19 cellular contexts compared by ENCODE assay signal in genomic region chr17:37438141-37438540, GRCh38. TPM values are rescaled to one million over a fixed set of nuclear protein-coding genes. Genes with fewer than 3 reads are reported as not detected.
A peak's percentile ranks its signal among the peaks of the same experiment; 100 is the strongest.
DNase-seq lines count a peak whose midpoint lies in the region; ATAC-seq, FAIRE-seq and TF ChIP-seq lines count a peak whose summit lies in the region.
"Had no signal": no experiment of that assay in that cellular context is flagged by ENCODE, and none has a peak within 500 bp of the region (broad histone marks: within the 10 kb centered on the region; RNA-seq: fewer than 3 reads in every experiment).

No MANE protein-coding gene starts in this region.

- no peaks in the 10 kb centered on the region for H3K27me3 Mint-ChIP-seq in mesothelial cell of epicardium (ENCODE audit: low read depth)
- H3K27me3 Mint-ChIP-seq: activated naive CD4-positive, alpha-beta T cell treated with anti-CD3 and anti-CD28 coated beads, Interleukin-2, amount 50 U/mL, for 24 hours; CD4-positive, CD25-positive, alpha-beta regulatory T cell; central memory CD8-positive, alpha-beta T cell; stimulated activated naive B cell treated with anti-CD40 and anti-IgM and Interleukin-4, amounts not matched to agents 10 μg/mL and 1 μg/mL and 100 μg/mL, for 72 hours had no signal

- peaks cover 11% of the 10 kb centered on the region for H3K36me3 ChIP-seq in bronchial epithelial cell (ENCODE audit: control insufficient read depth, insufficient read depth, low read length)

- H3K4me3 ChIP-seq in bronchial epithelial cell (ENCODE audit: low read depth, low read length), result no peak overlapping the region
- H3K4me3 ChIP-seq: GM23248, heart left ventricle, vagina had no signal

- H3K27me3 ChIP-seq in bronchial epithelial cell (ENCODE audit: control insufficient read depth, insufficient read depth, low read length), result no peaks in the 10 kb centered on the region
- H3K27me3 ChIP-seq: heart left ventricle, vagina had no signal

- H3K4me1 Mint-ChIP-seq in mesothelial cell of epicardium, result no peaks in the 10 kb centered on the region
- H3K4me1 Mint-ChIP-seq: activated naive CD4-positive, alpha-beta T cell treated with anti-CD3 and anti-CD28 coated beads, Interleukin-2, amount 50 U/mL, for 24 hours; central memory CD8-positive, alpha-beta T cell; natural killer cell had no signal

- no peaks in the 10 kb centered on the region for H3K9me3 Mint-ChIP-seq in mesothelial cell of epicardium
- H3K9me3 Mint-ChIP-seq: activated naive CD4-positive, alpha-beta T cell treated with anti-CD3 and anti-CD28 coated beads, Interleukin-2, amount 50 U/mL, for 24 hours; CD4-positive, CD25-positive, alpha-beta regulatory T cell; central memory CD8-positive, alpha-beta T cell; natural killer cell; stimulated activated naive B cell treated with anti-CD40 and anti-IgM and Interleukin-4, amounts not matched to agents 10 μg/mL and 1 μg/mL and 100 μg/mL, for 72 hours had no signal

- H3K27ac Mint-ChIP-seq in mesothelial cell of epicardium, result no peak overlapping the region
- H3K27ac Mint-ChIP-seq: activated naive CD4-positive, alpha-beta T cell treated with anti-CD3 and anti-CD28 coated beads, Interleukin-2, amount 50 U/mL, for 24 hours; CD4-positive, CD25-positive, alpha-beta regulatory T cell; natural killer cell; stimulated activated naive B cell treated with anti-CD40 and anti-IgM and Interleukin-4, amounts not matched to agents 10 μg/mL and 1 μg/mL and 100 μg/mL, for 72 hours had no signal

- peak; percentile 42 for TF ChIP-seq CTCF in D721Med (IDR thresholded peaks at IDR 0.05; ENCODE audit: insufficient read depth, missing control alignments)
- TF ChIP-seq CTCF in LNCAP (IDR thresholded peaks at IDR 0.05), result peak; percentile 29; the same call in 1 of the 2 replicates
- peak; percentile 33 for TF ChIP-seq CTCF in bronchial epithelial cell (IDR thresholded peaks at IDR 0.05; ENCODE audit: insufficient read depth, low read length, severe bottlenecking)
- TF ChIP-seq CTCF in mesothelial cell of epicardium (IDR thresholded peaks at IDR 0.05; ENCODE audit: unreplicated experiment), result peak; percentile 16

- DNase-seq in D721Med (ENCODE audit: insufficient read length, low spot score) (no peak), bronchial epithelial cell (ENCODE audit: low read depth) (peak; percentile 21), mesothelial cell of epicardium (ENCODE audit: low spot score in 2 of 2, unreplicated experiment in 2 of 2) (no peak), activated T-cell treated with anti-CD3 and anti-CD28 coated beads for 4 hours (no peak), NOMO-1 treated with DMSO at 0.1 percent for 48 hours (lab: John Stamatoyannopoulos, UW; ENCODE audit: unreplicated experiment) (no peak), NCI-H2171 (lab: John Stamatoyannopoulos, UW) (no peak)
- DNase-seq: CD4-positive, CD25-positive, alpha-beta regulatory T cell; GM23248; heart left ventricle; natural killer cell; right cardiac atrium; stimulated activated CD4-positive, alpha-beta T cell treated with anti-CD3 and anti-CD28 coated beads, Interleukin-4, amount 100 ng/mL, for 4 hours; stimulated activated naive B cell treated with anti-CD40 and anti-IgM and Interleukin-4, amounts not matched to agents 10 μg/mL and 1 μg/mL and 100 μg/mL, for 72 hours had no signal

- H3K4me3 Mint-ChIP-seq in mesothelial cell of epicardium, result no peak overlapping the region
- H3K4me3 Mint-ChIP-seq: activated naive CD4-positive, alpha-beta T cell treated with anti-CD3 and anti-CD28 coated beads, Interleukin-2, amount 50 U/mL, for 24 hours; CD4-positive, CD25-positive, alpha-beta regulatory T cell; central memory CD8-positive, alpha-beta T cell; natural killer cell; stimulated activated naive B cell treated with anti-CD40 and anti-IgM and Interleukin-4, amounts not matched to agents 10 μg/mL and 1 μg/mL and 100 μg/mL, for 72 hours had no signal

- ATAC-seq in GM18873 (IDR thresholded peaks at IDR 0.05; ENCODE audit: low FRiP score, unreplicated experiment), result no peak
- ATAC-seq: heart left ventricle; left lobe of liver; natural killer cell; right cardiac atrium; stimulated activated naive B cell treated with anti-CD40 and anti-IgM and Interleukin-4, amounts not matched to agents 10 μg/mL and 1 μg/mL and 100 μg/mL, for 72 hours had no signal

- peaks cover 37% of the 10 kb centered on the region for H3K36me3 Mint-ChIP-seq in mesothelial cell of epicardium
- H3K36me3 Mint-ChIP-seq: natural killer cell had no signal

- FAIRE-seq in D721Med (lab: Jason Lieb, UNC), result no peak
- no peak for FAIRE-seq in bronchial epithelial cell (lab: Jason Lieb, UNC)

RNA-seq across cellular contexts. Expression of gene TADA2A, which starts 31.5 kb away (rescaled TPM):
- total RNA-seq in bronchial epithelial cell (15.8 and 17.3 TPM in 2 replicates), mesothelial cell of epicardium (25.2 to 28.9 TPM (median 26.8 TPM) in 3 replicates)

RNA-seq across cellular contexts. Expression of gene ACACA, which starts 31.5 kb away (rescaled TPM):
- 44.8 and 59.5 TPM in 2 replicates for total RNA-seq in bronchial epithelial cell
- 124 to 132 TPM (median 127 TPM) in 3 replicates for total RNA-seq in mesothelial cell of epicardium

RNA-seq across cellular contexts. Expression of gene DUSP14, which starts 51.5 kb away (rescaled TPM):
- total RNA-seq in bronchial epithelial cell (68.4 and 79.6 TPM in 2 replicates), mesothelial cell of epicardium (13.4 to 14.8 TPM (median 14.4 TPM) in 3 replicates)
